In the genomic region with DNA sequence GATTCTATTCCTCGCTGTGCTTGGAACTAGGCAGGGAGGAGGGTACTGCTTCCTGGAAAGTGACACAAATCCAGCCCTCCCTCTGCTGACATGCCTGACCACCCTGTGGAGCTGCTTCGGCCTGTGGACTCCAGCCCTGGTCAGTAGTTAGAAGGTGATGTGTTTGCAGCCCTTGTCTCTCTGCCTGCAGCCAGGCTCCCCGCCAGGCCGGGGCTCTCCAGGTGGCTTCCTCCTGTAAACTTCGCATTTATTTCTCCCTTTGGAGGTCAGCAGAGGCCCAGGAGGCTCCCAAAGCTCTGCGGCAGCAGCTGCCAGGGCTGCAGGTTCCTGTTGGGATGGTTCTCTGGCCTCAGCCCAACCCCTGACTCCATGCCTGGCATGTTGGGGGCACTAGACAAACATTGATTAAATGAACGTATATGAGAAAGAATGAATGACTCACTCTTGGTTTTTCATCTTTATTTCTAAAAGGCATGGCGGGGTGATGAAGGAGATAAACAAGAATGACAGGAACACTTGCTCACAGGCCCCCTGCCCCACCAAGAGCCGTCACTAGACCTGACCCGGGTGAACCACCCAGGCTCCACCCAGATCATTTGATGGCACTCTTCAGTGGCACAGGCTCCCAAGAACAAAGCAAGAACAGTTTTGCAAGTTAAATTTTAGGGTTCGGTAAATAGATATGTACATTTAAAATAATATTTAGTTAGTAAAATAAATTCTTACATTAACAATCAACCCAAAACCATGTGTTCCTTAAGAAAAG, we compare ENCODE assay signal across 22 cellular contexts. TPM values are rescaled to one million over a fixed set of nuclear protein-coding genes. Genes with fewer than 3 reads are reported as not detected.
"Had no signal": no experiment of that assay in that cellular context is flagged by ENCODE, and none has a peak within 500 bp of the region (broad histone marks: within the 10 kb centered on the region; RNA-seq: fewer than 3 reads in every experiment).

No MANE protein-coding gene starts in this region.

- H3K27ac ChIP-seq: gastrocnemius medialis, heart left ventricle, tibial nerve had no signal

- H3K36me3 Mint-ChIP-seq: natural killer cell had no signal

- H3K36me3 ChIP-seq: gastrocnemius medialis, heart left ventricle, tibial nerve had no signal

- H3K9me3 Mint-ChIP-seq: activated naive CD4-positive, alpha-beta T cell treated with anti-CD3 and anti-CD28 coated beads for 36 hours; activated naive CD8-positive, alpha-beta T cell treated with anti-CD3 and anti-CD28 coated beads, Interleukin-2, amount 50 U/mL, for 24 hours; activated T-helper 2 cell treated with anti-CD3 and anti-CD28 coated beads, Interferon-gamma antibody, Interleukin-2, Interleukin-4, amounts not matched to agents 10 μg/mL and 5 μg/mL and 100 μg/mL, durations not matched to agents 14 hours and 24 hours and 36 hours; natural killer cell; T-helper 2 cell treated with Interferon-gamma antibody and Interleukin-4, amounts not matched to agents 5 μg/mL and 100 μg/mL, for 36 hours had no signal

- H3K4me3 Mint-ChIP-seq: activated naive CD4-positive, alpha-beta T cell treated with anti-CD3 and anti-CD28 coated beads for 36 hours; activated naive CD8-positive, alpha-beta T cell treated with anti-CD3 and anti-CD28 coated beads, Interleukin-2, amount 50 U/mL, for 24 hours; memory B cell; natural killer cell; stimulated activated naive B cell treated with anti-CD40 and anti-IgM and Interleukin-4, amounts not matched to agents 10 μg/mL and 1 μg/mL and 100 μg/mL, for 72 hours; T-helper 2 cell treated with Interferon-gamma antibody and Interleukin-4, amounts not matched to agents 5 μg/mL and 100 μg/mL, for 36 hours had no signal

- H3K9me3 ChIP-seq: gastrocnemius medialis, heart left ventricle, tibial nerve had no signal

- H3K27ac Mint-ChIP-seq: activated naive CD4-positive, alpha-beta T cell treated with anti-CD3 and anti-CD28 coated beads for 36 hours; activated naive CD8-positive, alpha-beta T cell treated with anti-CD3 and anti-CD28 coated beads, Interleukin-2, amount 50 U/mL, for 24 hours; activated T-helper 2 cell treated with anti-CD3 and anti-CD28 coated beads, Interferon-gamma antibody, Interleukin-2, Interleukin-4, amounts not matched to agents 10 μg/mL and 5 μg/mL and 100 μg/mL, durations not matched to agents 14 hours and 24 hours and 36 hours; memory B cell; natural killer cell; T-helper 2 cell treated with Interferon-gamma antibody and Interleukin-4, amounts not matched to agents 5 μg/mL and 100 μg/mL, for 36 hours had no signal

- DNase-seq: activated CD4-positive, alpha-beta T cell treated with anti-CD3 and anti-CD28 coated beads, Interleukin-2, amount 50 U/mL, for 1 hour; activated CD4-positive, CD25-positive, alpha-beta regulatory T cell; activated naive CD4-positive, alpha-beta T cell treated with anti-CD3 and anti-CD28 coated beads for 36 hours; activated naive CD8-positive, alpha-beta T cell treated with anti-CD3 and anti-CD28 coated beads, Interleukin-2, amount 50 U/mL, for 24 hours; aorta; dermis blood vessel endothelial cell; gastrocnemius medialis; heart left ventricle; natural killer cell; nucleus accumbens; right cardiac atrium; stimulated activated CD4-positive, alpha-beta T cell treated with anti-CD3 and anti-CD28 coated beads, Interleukin-15, amount 100 ng/mL, for 24 hours; stimulated activated CD4-positive, alpha-beta T cell treated with anti-CD3 and anti-CD28 coated beads, Interleukin-4, amount 100 ng/mL, for 1 hour; stimulated activated naive B cell treated with anti-CD40 and anti-IgM and Interleukin-4, amounts not matched to agents 10 μg/mL and 1 μg/mL and 100 μg/mL, for 72 hours; substantia nigra; SW 1271 had no signal

- H3K4me3 ChIP-seq: gastrocnemius medialis, heart left ventricle, skin epidermis, tibial nerve had no signal

- ATAC-seq: activated naive CD8-positive, alpha-beta T cell treated with anti-CD3 and anti-CD28 coated beads, Interleukin-2, amount 50 U/mL, for 24 hours; gastrocnemius medialis; heart left ventricle; natural killer cell; right cardiac atrium; stimulated activated naive B cell treated with anti-CD40 and anti-IgM and Interleukin-4, amounts not matched to agents 10 μg/mL and 1 μg/mL and 100 μg/mL, for 72 hours had no signal

RNA-seq across cellular contexts. Expression of gene IRX2, which starts 8.4 kb away (rescaled TPM):
- total RNA-seq: activated CD8-positive, alpha-beta memory T cell treated with anti-CD3 and anti-CD28 coated beads for 36 hours; activated naive CD4-positive, alpha-beta T cell treated with anti-CD3 and anti-CD28 coated beads for 36 hours; activated T-helper 2 cell treated with anti-CD3 and anti-CD28 coated beads, Interferon-gamma antibody, Interleukin-2, Interleukin-4, amounts not matched to agents 10 μg/mL and 5 μg/mL and 100 μg/mL, durations not matched to agents 14 hours and 24 hours and 36 hours; natural killer cell; tibial nerve had no signal
